In genomic region chr7:138407792-138408191, GRCh38 we compare ENCODE assay signal across 22 cellular contexts. TPM values are rescaled to one million over a fixed set of nuclear protein-coding genes. Genes with fewer than 3 reads are reported as not detected.
DNase-seq lines count a peak whose midpoint lies in the region; FAIRE-seq and TF ChIP-seq lines count a peak whose summit lies in the region.
"Had no signal": no experiment of that assay in that cellular context is flagged by ENCODE, and none has a peak within 500 bp of the region (broad histone marks: within the 10 kb centered on the region; RNA-seq: fewer than 3 reads in every experiment).

No MANE protein-coding gene starts in this region.

- WGBS in smooth muscle cell (ENCODE audit: low lambda C conversion rate), result 52% methylated on average over 4 of the region's 4 CpGs

- peak overlapping the region; percentile 7; the same call in 1 of the 2 replicates for H3K4me3 ChIP-seq in SK-N-MC
- no peak overlapping the region for H3K4me3 ChIP-seq in smooth muscle cell

- H3K79me2 ChIP-seq in smooth muscle cell (ENCODE audit: low read depth), result no peaks in the 10 kb centered on the region

- H3K4me3 Mint-ChIP-seq in type B pancreatic cell, result no peak overlapping the region
- H3K4me3 Mint-ChIP-seq: CD14-positive monocyte, HFFc6, IgD-negative memory B cell had no signal

- no peak overlapping the region for H3K4me2 ChIP-seq in smooth muscle cell
- H3K4me2 ChIP-seq: SK-N-SH had no signal

- H3K9me3 Mint-ChIP-seq in type B pancreatic cell, result peaks cover 5% of the 10 kb centered on the region

- no peak for DNase-seq in GM19239 (ENCODE audit: insufficient read length, low spot score)
- no peak for DNase-seq in SK-N-MC (ENCODE audit: low read depth, low spot score)
- peak; percentile 3 for DNase-seq in left kidney (ENCODE audit: low read depth, low spot score)
- no peak for DNase-seq in smooth muscle cell (lab: John Stamatoyannopoulos, UW; ENCODE audit: unreplicated experiment)
- no peak for DNase-seq in kidney tubule cell (ENCODE audit: low spot score)
- no peak for DNase-seq in type B pancreatic cell (ENCODE audit: extremely low spot score, unreplicated experiment)
- no peak for DNase-seq in HuH-7 (ENCODE audit: low spot score)
- DNase-seq: DMS79, H7, HFFc6, NCI-H1092 treated with DMSO at 0.1 percent for 48 hours, NCI-H146, NCI-H2029 treated with DMSO at 0.1 percent for 48 hours, NCI-H510A treated with DMSO at 0.1 percent for 48 hours, NCI-H82, OCI-M1, SHP77, SK-N-SH had no signal

- no peaks in the 10 kb centered on the region for H3K4me1 ChIP-seq in smooth muscle cell (ENCODE audit: low read depth)

- H4K20me1 ChIP-seq in smooth muscle cell (ENCODE audit: low read depth), result no peaks in the 10 kb centered on the region

- FAIRE-seq in GM19239 (lab: Jason Lieb, UNC), result peak; percentile 55
- FAIRE-seq: GM12892 had no signal

- peaks cover 8% of the 10 kb centered on the region for H3K36me3 Mint-ChIP-seq in type B pancreatic cell

- H3F3A ChIP-seq in smooth muscle cell (ENCODE audit: low read depth), result no peaks in the 10 kb centered on the region

- H3K27me3 ChIP-seq in smooth muscle cell (ENCODE audit: low read depth), result no peaks in the 10 kb centered on the region

- no peak overlapping the region for H3K27ac Mint-ChIP-seq in type B pancreatic cell
- H3K27ac Mint-ChIP-seq: HFFc6, IgD-negative memory B cell had no signal

- no peaks in the 10 kb centered on the region for H3K27me3 Mint-ChIP-seq in type B pancreatic cell
- H3K27me3 Mint-ChIP-seq: IgD-negative memory B cell had no signal

- H3K9ac ChIP-seq in SK-N-MC (ENCODE audit: insufficient read length) (no peak overlapping the region), smooth muscle cell (ENCODE audit: low read depth) (no peak overlapping the region)
- H3K9ac ChIP-seq: SK-N-SH had no signal

- peak overlapping the region; percentile 46 for H2AFZ ChIP-seq in smooth muscle cell (ENCODE audit: low read depth)

- TF ChIP-seq CTCF in smooth muscle cell (IDR thresholded peaks at IDR 0.05; ENCODE audit: borderline replicate concordance, insufficient read depth, poor library complexity, severe bottlenecking), result no peak
- no peak for TF ChIP-seq CTCF in type B pancreatic cell (conservative IDR thresholded peaks at IDR 0.05)

- H3K27ac ChIP-seq in SK-N-MC, result no peak overlapping the region
- H3K27ac ChIP-seq in smooth muscle cell (ENCODE audit: low read depth), result no peak overlapping the region
- H3K27ac ChIP-seq: HL-60 had no signal

- H3K36me3 ChIP-seq in SK-N-MC (ENCODE audit: insufficient read depth, low read length) (no peaks in the 10 kb centered on the region), smooth muscle cell (ENCODE audit: low read depth) (no peaks in the 10 kb centered on the region)

- no peaks in the 10 kb centered on the region for H3K4me1 Mint-ChIP-seq in type B pancreatic cell (ENCODE audit: unreplicated experiment)
- H3K4me1 Mint-ChIP-seq: IgD-negative memory B cell had no signal

- H3K9me3 ChIP-seq in SK-N-MC (ENCODE audit: low read depth, low read length), result no peaks in the 10 kb centered on the region
- H3K9me3 ChIP-seq in smooth muscle cell (replicated peaks; ENCODE audit: low read depth), result no peaks in the 10 kb centered on the region

RNA-seq across cellular contexts. Expression of gene TRIM24, which starts 52.3 kb away (rescaled TPM):
- total RNA-seq in smooth muscle cell (52.1 and 60.7 TPM in 2 replicates), type B pancreatic cell (ENCODE audit: low replicate concordance) (64.7 and 66.8 TPM in 2 replicates)
- polyA plus RNA-seq in smooth muscle cell, result 24.9 and 39.9 TPM in 2 replicates
